In the genomic region with DNA sequence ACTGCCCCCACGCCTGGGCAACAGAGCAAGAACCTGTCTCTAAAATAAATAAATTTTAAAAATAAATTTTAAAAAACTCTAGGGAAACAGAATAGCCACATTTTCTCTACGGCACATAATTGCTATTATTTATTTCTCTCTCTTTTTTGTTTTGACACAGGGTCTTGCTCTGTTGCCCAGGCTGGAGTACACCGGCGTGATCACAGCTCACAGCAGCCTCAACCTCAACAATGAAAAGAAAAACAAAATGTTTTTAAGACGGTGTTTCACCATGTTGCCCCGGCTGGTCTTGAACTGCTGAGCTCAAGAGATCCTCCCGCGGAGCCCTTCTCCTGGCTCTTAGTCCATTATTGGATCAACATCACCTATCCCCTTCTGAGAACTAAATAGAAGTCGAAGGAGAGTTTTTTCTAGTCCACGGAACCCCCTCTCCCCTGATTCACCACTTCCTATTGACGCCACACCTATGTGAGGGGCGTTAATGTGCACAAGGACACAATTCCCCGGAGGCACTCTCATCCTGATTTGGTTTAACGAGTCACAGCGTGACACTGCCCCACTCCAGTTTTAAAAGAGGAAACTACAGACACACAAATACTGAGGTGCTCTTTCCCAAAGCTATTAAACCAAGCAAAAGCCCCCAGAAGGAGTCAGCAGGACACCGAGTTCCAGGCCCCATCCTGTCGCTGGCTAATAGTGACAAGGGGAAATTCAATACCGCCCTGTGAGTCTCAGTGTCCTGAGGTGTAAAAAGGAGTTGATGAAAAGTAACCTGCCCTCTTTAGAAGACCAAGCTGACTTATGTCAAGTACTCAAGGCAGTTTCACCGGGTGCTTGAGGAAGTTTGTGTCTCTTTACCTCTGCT, we compare ENCODE assay signal across 8 cellular contexts. TPM values are rescaled to one million over a fixed set of nuclear protein-coding genes. Genes with fewer than 3 reads are reported as not detected.
A peak's percentile ranks its signal among the peaks of the same experiment; 100 is the strongest.
DNase-seq lines count a peak whose midpoint lies in the region; TF ChIP-seq lines count a peak whose summit lies in the region.

No MANE protein-coding gene starts in this region.

- H3K27ac ChIP-seq in ACC112 (ENCODE audit: low read depth, low read length) (peak overlapping the region; percentile 95), SU-DHL-6 (ENCODE audit: low read depth, low read length) (peak overlapping the region; percentile 95)

- H3K79me2 ChIP-seq in ACC112 (ENCODE audit: control insufficient read depth, insufficient read depth, low read length, unreplicated experiment), result peaks cover 57% of the 10 kb centered on the region
- peaks cover 58% of the 10 kb centered on the region for H3K79me2 ChIP-seq in SU-DHL-6 (ENCODE audit: insufficient read depth, low read length)

- in situ Hi-C loops in GM13976 (cut with MboI; ENCODE audit: low sequenced_read_pairs, unreplicated experiment), result loop anchor here (10.0 kb wide), 1 partner anchor 70 kb away; no protein-coding TSS in a partner anchor

- no peak for TF ChIP-seq CTCF in GM13976 (IDR thresholded peaks at IDR 0.05; ENCODE audit: borderline replicate concordance, control extremely low read depth, extremely low read depth, insufficient read depth, missing control alignments)
- TF ChIP-seq CTCF in SU-DHL-6 (IDR thresholded peaks at IDR 0.05; ENCODE audit: insufficient read depth, low read length, poor library complexity, severe bottlenecking), result no peak

- H3K27me3 ChIP-seq in ACC112 (ENCODE audit: insufficient read depth, low read length) (no peaks in the 10 kb centered on the region), SU-DHL-6 (ENCODE audit: low read length) (no peaks in the 10 kb centered on the region), endocrine pancreas (ENCODE audit: control insufficient read depth, insufficient read depth, low read length) (no peaks in the 10 kb centered on the region)

- peak overlapping the region; percentile 8 for H2AFZ ChIP-seq in ACC112 (ENCODE audit: low read length, unreplicated experiment)
- peak overlapping the region; percentile 99 for H2AFZ ChIP-seq in SU-DHL-6 (ENCODE audit: low read depth, low read length, severe bottlenecking)

- peak; percentile 35 for DNase-seq in GM13976 (ENCODE audit: low spot score)
- peak; percentile 24 for DNase-seq in myocyte (ENCODE audit: low read depth)
- no peak for DNase-seq in HuH-7 (ENCODE audit: low spot score)
- no peak for DNase-seq in GM19240 (ENCODE audit: insufficient read length, low spot score)
- DNase-seq in SKM-1 (lab: John Stamatoyannopoulos, UW; ENCODE audit: unreplicated experiment), result no peak

- H3K9me3 ChIP-seq in SU-DHL-6 (ENCODE audit: insufficient read depth, low read length), result no peaks in the 10 kb centered on the region
- no peaks in the 10 kb centered on the region for H3K9me3 ChIP-seq in endocrine pancreas (ENCODE audit: control insufficient read depth, low read length)

- H3K9me2 ChIP-seq in SU-DHL-6 (replicated peaks; ENCODE audit: insufficient read depth, low read length), result no peaks in the 10 kb centered on the region

- peaks cover 10% of the 10 kb centered on the region; the same call in 1 of the 2 replicates for H3K36me3 ChIP-seq in ACC112 (ENCODE audit: insufficient read depth, low read length)
- H3K36me3 ChIP-seq in SU-DHL-6 (ENCODE audit: low read length), result no peaks in the 10 kb centered on the region
- H3K36me3 ChIP-seq in endocrine pancreas (ENCODE audit: control insufficient read depth, insufficient read depth, low read length), result no peaks in the 10 kb centered on the region

- H3K4me1 ChIP-seq in ACC112 (ENCODE audit: control insufficient read depth, insufficient read depth, low read length, unreplicated experiment) (peaks cover 47% of the 10 kb centered on the region), endocrine pancreas (ENCODE audit: control insufficient read depth, insufficient read depth, low read length) (no peaks in the 10 kb centered on the region)

- H3K4me3 ChIP-seq in ACC112 (ENCODE audit: low read depth, low read length), result peak overlapping the region; percentile 96
- H3K4me3 ChIP-seq in SU-DHL-6 (ENCODE audit: insufficient read depth, low read length, poor library complexity, severe bottlenecking), result peak overlapping the region; percentile 98
- H3K4me3 ChIP-seq in endocrine pancreas (ENCODE audit: control insufficient read depth, insufficient read depth, low read length), result peak overlapping the region; percentile 88

- no peaks in the 10 kb centered on the region for H3F3A ChIP-seq in SU-DHL-6 (ENCODE audit: insufficient read depth)

- peak overlapping the region; percentile 76 for H3K4me2 ChIP-seq in SU-DHL-6 (ENCODE audit: low read depth, low read length, poor library complexity, severe bottlenecking)

- no peaks in the 10 kb centered on the region for H4K20me1 ChIP-seq in SU-DHL-6 (ENCODE audit: low read depth, low read length)

- H3K9ac ChIP-seq in SU-DHL-6 (ENCODE audit: low read length), result peak overlapping the region; percentile 95
- peak overlapping the region; percentile 99 for H3K9ac ChIP-seq in endocrine pancreas (ENCODE audit: control insufficient read depth, insufficient read depth, low read length)

RNA-seq across cellular contexts. Expression of a gene that starts 1.1 kb away (rescaled TPM):
- 40.4 and 54.0 TPM in 2 replicates for total RNA-seq in myocyte
- 54.7 TPM for polyA plus RNA-seq in myocyte (2012)

Comparison
In these comparisons a context has a peak if more than half of its experiments do, and no peak if none do; other contexts are left out.
1. DNase-seq: peak in GM13976 (single experiment) and myocyte (single experiment); none in HuH-7 (single experiment), GM19240 (single experiment) and SKM-1 (single experiment).
2. Peak in every context shown above with its lines, with median percentiles within 50 percentile points of each other: H3K4me3 ChIP-seq.